In genomic region chr7:131655866-131656265, GRCh38 we compare ENCODE assay signal across 21 cellular contexts.
DNase-seq lines count a peak whose midpoint lies in the region; ATAC-seq, FAIRE-seq and TF ChIP-seq lines count a peak whose summit lies in the region.
"Had no signal": no experiment of that assay in that cellular context is flagged by ENCODE, and none has a peak within 500 bp of the region (broad histone marks: within the 10 kb centered on the region; RNA-seq: fewer than 3 reads in every experiment).

No MANE protein-coding gene starts in this region.

- no peak for TF ChIP-seq EP300 in H1 (IDR thresholded peaks at IDR 0.05; ENCODE audit: borderline replicate concordance in 1 of 2, low read depth in 2 of 2, low read length in 2 of 2)

- FAIRE-seq in H1 (lab: Jason Lieb, UNC) = no peak
- FAIRE-seq: A549, GM12892, GM18507, HTR-8/SVneo had no signal

- H4K91ac ChIP-seq in H9 (ENCODE audit: insufficient read length, low read depth, low read length) (no peak overlapping the region), H1 (replicated peaks; ENCODE audit: insufficient read length, low read length) (peak overlapping the region; percentile 72)

- H4K20me1 ChIP-seq in H9 (ENCODE audit: control insufficient read depth, insufficient read depth, insufficient read length) (no peaks in the 10 kb centered on the region), H1 (replicated peaks in 1 of 2; ENCODE audit: control insufficient read depth in 1 of 2, insufficient read depth in 2 of 2, low read length in 2 of 2) (peaks cover 0 to 5% of the 10 kb centered on the region in 2 experiments), neural progenitor cell (ENCODE audit: low read depth) (no peaks in the 10 kb centered on the region)

- DNase-seq in GM13976 (ENCODE audit: low spot score) = peak; percentile 21
- no peak for DNase-seq in H9
- DNase-seq in H1 (ENCODE audit: low read depth in 1 of 2, low spot score in 2 of 2) = no peak
- no peak for DNase-seq in neural progenitor cell (ENCODE audit: low spot score)
- no peak for DNase-seq in midbrain (lab: John Stamatoyannopoulos, UW)
- no peak for DNase-seq in medulla oblongata (ENCODE audit: extremely low spot score)
- DNase-seq: HFFc6, IMR-90, MV-4-11, NCI-H1105 treated with DMSO at 0.1 percent for 48 hours, NCI-H2029 treated with DMSO at 0.1 percent for 48 hours, NCI-H524 treated with DMSO at 0.1 percent for 48 hours, NCI-H82, SHP77 had no signal

- H2BK5ac ChIP-seq in H9 (ENCODE audit: insufficient read length, low read length) (no peak overlapping the region), H1 (ENCODE audit: low read depth, low read length) (peak overlapping the region; percentile 2; the same call in 1 of the 2 replicates)

- POLR2A ChIA-PET in H1 (lab: Charles Lee; ENCODE audit: partially characterized antibody) = interaction anchor here (0.8 to 4.0 kb wide), 9 partner anchors 49 to 143 kb away, joined by 3 to 23 read pairs (median 6); partner anchors contain the start of gene PODXL

- H3K23ac ChIP-seq in H9 (ENCODE audit: insufficient read length, low read depth, low read length) (no peak overlapping the region), H1 (ENCODE audit: insufficient read length) (no peak overlapping the region)

- in situ Hi-C loops in GM13976 (cut with MboI; ENCODE audit: low sequenced_read_pairs, unreplicated experiment) = no loop called here

- no peak overlapping the region for H4K5ac ChIP-seq in H9 (ENCODE audit: insufficient read length, low read depth, low read length)
- peak overlapping the region; percentile 12 for H4K5ac ChIP-seq in H1 (ENCODE audit: insufficient read length, low read depth, low read length)

- H3K36me3 ChIP-seq in H1 (ENCODE audit: control insufficient read depth in 2 of 4, insufficient read depth in 4 of 4, low read length in 3 of 4) = no peaks in the 10 kb centered on the region
- no peaks in the 10 kb centered on the region for H3K36me3 ChIP-seq in neural progenitor cell

- H2AK5ac ChIP-seq in H9 (ENCODE audit: insufficient read length, low read length) (no peak overlapping the region), H1 (ENCODE audit: low read depth, low read length) (no peak overlapping the region)

- H3K9me3 ChIP-seq in H9 (ENCODE audit: control insufficient read depth, low read depth, low read length) (no peaks in the 10 kb centered on the region), H1 (ENCODE audit: insufficient read depth in 2 of 2, low read depth in 1 of 2, low read length in 1 of 2) (no peaks in the 10 kb centered on the region), neural progenitor cell (ENCODE audit: low read depth) (no peaks in the 10 kb centered on the region)
- H3K9me3 ChIP-seq: A549 had no signal

- TF ChIP-seq CTCF in GM13976 (IDR thresholded peaks at IDR 0.05; ENCODE audit: borderline replicate concordance, control extremely low read depth, extremely low read depth, insufficient read depth, missing control alignments) = no peak
- no peak for TF ChIP-seq CTCF in H9 (conservative IDR thresholded peaks at IDR 0.05)
- TF ChIP-seq CTCF in H1 (IDR thresholded peaks at IDR 0.05; ENCODE audit: control extremely low read depth in 1 of 3, insufficient read depth in 1 of 3, low read depth in 1 of 3, low read length in 3 of 3) = no peak
- TF ChIP-seq CTCF in neural progenitor cell (IDR thresholded peaks at IDR 0.05) = no peak

- H3K79me2 ChIP-seq in H9 (ENCODE audit: insufficient read depth, low read length) (no peaks in the 10 kb centered on the region; the same call in 1 of the 2 replicates), H1 (ENCODE audit: control insufficient read depth in 1 of 2, insufficient read depth in 2 of 2, low read length in 2 of 2) (peaks cover 0 to 16% of the 10 kb centered on the region in 2 experiments; a peak in 3 of 4 replicates), neural progenitor cell (ENCODE audit: low read depth) (no peaks in the 10 kb centered on the region)

- no peak for TF ChIP-seq RAD21 in H1 (IDR thresholded peaks at IDR 0.05 in 1 of 2, conservative IDR thresholded peaks at IDR 0.05 in 1 of 2; ENCODE audit: low read depth in 2 of 2, low read length in 2 of 2)

- H2BK12ac ChIP-seq in H9 (ENCODE audit: insufficient read length, low read depth, low read length) = no peak overlapping the region
- peak overlapping the region; percentile 45; the same call in 1 of the 2 replicates for H2BK12ac ChIP-seq in H1 (ENCODE audit: low read depth, low read length)

- ATAC-seq in HG03520 (IDR thresholded peaks at IDR 0.05; ENCODE audit: unreplicated experiment) = no peak
- ATAC-seq: A549 had no signal

- H3K18ac ChIP-seq in H9 (ENCODE audit: insufficient read length, low read depth, low read length) = no peak overlapping the region
- peak overlapping the region; percentile 54; the same call in 1 of the 2 replicates for H3K18ac ChIP-seq in H1 (ENCODE audit: extremely low read depth, low read length)

- H3K56ac ChIP-seq in H9 (ENCODE audit: insufficient read length, low read depth, low read length) (no peak overlapping the region), H1 (replicated peaks; ENCODE audit: insufficient read length, low read depth, low read length) (no peak overlapping the region)

- H3K9me3 Mint-ChIP-seq in H9 = peaks cover 3 to 5% of the 10 kb centered on the region in 2 experiments; a peak in 3 of 5 replicates
- H3K9me3 Mint-ChIP-seq in neural progenitor cell = no peaks in the 10 kb centered on the region
- H3K9me3 Mint-ChIP-seq: HFFc6 had no signal

- H3K79me1 ChIP-seq in H9 (ENCODE audit: insufficient read depth, low read depth, low read length, poor library complexity, severe bottlenecking) = no peaks in the 10 kb centered on the region
- peaks cover 6% of the 10 kb centered on the region; the same call in 1 of the 2 replicates for H3K79me1 ChIP-seq in H1 (ENCODE audit: low read depth, low read length)

- H3K27ac Mint-ChIP-seq in H9 (peak overlapping the region in 2 of 3 experiments; percentile 55 to 70; a peak in 2 of 7 replicates), neural progenitor cell (no peak overlapping the region)
- H3K27ac Mint-ChIP-seq: B cell, HFFc6 had no signal

- no peak overlapping the region for H2AFZ ChIP-seq in H9 (ENCODE audit: low read length)
- H2AFZ ChIP-seq in H1 (ENCODE audit: low read length) = peak overlapping the region; percentile 3
- H2AFZ ChIP-seq in neural progenitor cell (replicated peaks) = peak overlapping the region; percentile 24

- H2BK120ac ChIP-seq in H9 (ENCODE audit: low read depth, low read length, poor library complexity, severe bottlenecking) (no peak overlapping the region), H1 (replicated peaks; ENCODE audit: low read depth, low read length) (no peak overlapping the region)

- H3K4me2 ChIP-seq in H9 (ENCODE audit: insufficient read depth, insufficient read length, low read length) (no peak overlapping the region), H1 (ENCODE audit: insufficient read depth in 1 of 2, low read depth in 2 of 2, low read length in 2 of 2) (no peak overlapping the region), neural progenitor cell (no peak overlapping the region)
- H3K4me2 ChIP-seq: A549 had no signal

- WGBS in H9 (ENCODE audit: extremely low coverage, insufficient read length, low lambda C conversion rate) = no CpG with 5 or more reads among the region's 7 CpGs
- 74% methylated on average over 7 of the region's 7 CpGs; no CpG with 5 or more reads in 1 of the 2 experiments for WGBS in H1 (ENCODE audit: extremely low coverage in 1 of 2, insufficient coverage in 1 of 2, insufficient read length in 1 of 2, insufficient replicate concordance in 2 of 2, low coverage in 1 of 2, low lambda C conversion rate in 2 of 2, missing lambda C conversion rate in 1 of 2), 2 experiments

- TF ChIP-seq POLR2A in H1 (IDR thresholded peaks at IDR 0.05; ENCODE audit: control extremely low read depth in 1 of 2, low read depth in 2 of 2, low read length in 2 of 2) = no peak

- H3T11ph ChIP-seq in H9 (ENCODE audit: low read length) = no peak overlapping the region

- H3K4ac ChIP-seq in H9 (ENCODE audit: low read depth, low read length) (no peak overlapping the region), H1 (replicated peaks; ENCODE audit: insufficient read length, low read depth, low read length) (no peak overlapping the region)

- H4K8ac ChIP-seq in H9 (replicated peaks; ENCODE audit: insufficient read length, low read depth, low read length) = no peak overlapping the region
- no peak overlapping the region; the same call in 1 of the 2 replicates for H4K8ac ChIP-seq in H1 (ENCODE audit: extremely low read depth, insufficient read depth, low read length)

- H3K4me1 Mint-ChIP-seq in H9 (peaks cover 31 to 37% of the 10 kb centered on the region in 2 experiments), neural progenitor cell (peaks cover 7% of the 10 kb centered on the region)
- H3K4me1 Mint-ChIP-seq: B cell, CD14-positive monocyte had no signal

- H3K27ac ChIP-seq in H9 (ENCODE audit: insufficient read length, low read depth, low read length) (no peak overlapping the region), H1 (ENCODE audit: low read depth, low read length) (no peak overlapping the region), neural progenitor cell (no peak overlapping the region)
- H3K27ac ChIP-seq: A549 had no signal

- H3K4me3 ChIP-seq in H1 (ENCODE audit: extremely low read depth in 1 of 4, insufficient read depth in 2 of 4, low read depth in 3 of 4, low read length in 4 of 4) (no peak overlapping the region), neural progenitor cell (no peak overlapping the region)
- H3K4me3 ChIP-seq: A549 had no signal

- H3K4me1 ChIP-seq in H9 (ENCODE audit: insufficient read depth, low read length) = peaks cover 5% of the 10 kb centered on the region; the same call in 1 of the 2 replicates
- H3K4me1 ChIP-seq in H1 (replicated peaks in 1 of 4; ENCODE audit: control insufficient read depth in 3 of 4, insufficient read depth in 4 of 4, low read length in 3 of 4) = peaks cover 7 to 27% (median 10%) of the 10 kb centered on the region in 4 experiments
- peaks cover 18% of the 10 kb centered on the region for H3K4me1 ChIP-seq in neural progenitor cell

- H2BK15ac ChIP-seq in H9 (ENCODE audit: low read depth, low read length) = no peak overlapping the region
- H2BK15ac ChIP-seq in H1 (ENCODE audit: low read length) = no peak overlapping the region

- H3K14ac ChIP-seq in H9 (ENCODE audit: insufficient read depth, low read length) (peak overlapping the region; percentile 50; the same call in 1 of the 2 replicates), H1 (ENCODE audit: insufficient read length) (no peak overlapping the region)

- H3K36me3 Mint-ChIP-seq in H9 (ENCODE audit: insufficient read depth in 1 of 3, low read depth in 3 of 3) (no peaks in the 10 kb centered on the region), neural progenitor cell (no peaks in the 10 kb centered on the region)
- H3K36me3 Mint-ChIP-seq: CD14-positive monocyte had no signal

- H3K27me3 Mint-ChIP-seq in H9 (ENCODE audit: low read depth) (peaks cover 2% of the 10 kb centered on the region), neural progenitor cell (ENCODE audit: insufficient read depth, low read depth) (peaks cover 6% of the 10 kb centered on the region)

- H2BK20ac ChIP-seq in H9 (ENCODE audit: low read depth, low read length, poor library complexity, severe bottlenecking) (no peak overlapping the region), H1 (ENCODE audit: low read length) (peak overlapping the region; percentile 80; the same call in 1 of the 2 replicates)

- H3K4me3 Mint-ChIP-seq in H9 (no peak overlapping the region), neural progenitor cell (no peak overlapping the region)
- H3K4me3 Mint-ChIP-seq: B cell, CD14-positive monocyte, HFFc6 had no signal

- H3K27me3 ChIP-seq in H9 (ENCODE audit: insufficient read depth, low read length) (no peaks in the 10 kb centered on the region), H1 (replicated peaks in 1 of 4; ENCODE audit: control insufficient read depth in 3 of 4, extremely low read depth in 1 of 4, insufficient read depth in 3 of 4, low read length in 3 of 4) (no peaks in the 10 kb centered on the region), neural progenitor cell (no peaks in the 10 kb centered on the region)

- peaks cover 25% of the 10 kb centered on the region for H3F3A ChIP-seq in neural progenitor cell (ENCODE audit: low read depth)

- H3K9ac ChIP-seq in H9 (ENCODE audit: extremely low read depth, insufficient read length, low read length) (no peak overlapping the region), H1 (replicated peaks in 1 of 4; ENCODE audit: extremely low read depth in 1 of 4, low read depth in 3 of 4, low read length in 3 of 4) (no peak overlapping the region), neural progenitor cell (no peak overlapping the region)

- CTCF ChIA-PET in H1 (lab: Charles Lee; ENCODE audit: partially characterized antibody) = interaction anchor here (0.6 to 5.8 kb wide), 29 partner anchors 8 to 1369 kb away, joined by 3 to 164 read pairs (median 5); no protein-coding TSS in a partner anchor

- no peaks in the 10 kb centered on the region for H3K23me2 ChIP-seq in H9 (ENCODE audit: insufficient read length, low read depth, low read length, poor library complexity, severe bottlenecking)
- peaks cover 10% of the 10 kb centered on the region for H3K23me2 ChIP-seq in H1 (ENCODE audit: low read depth, low read length)
